15 cellular contexts compared by ENCODE assay signal in genomic region chr5:166073921-166074838, GRCh38.
"Had no signal": no experiment of that assay in that cellular context is flagged by ENCODE, and none has a peak within 500 bp of the region (broad histone marks: within the 10 kb centered on the region; RNA-seq: fewer than 3 reads in every experiment).

No MANE protein-coding gene starts in this region.

- H3K4me1 ChIP-seq: gastrocnemius medialis, left ventricle myocardium inferior, stomach had no signal

- H3K4me1 Mint-ChIP-seq: activated CD4-positive, alpha-beta T cell treated with anti-CD3 and anti-CD28 coated beads, Interleukin-2, amount 10 ng/mL, durations not matched to agents 7 days and 5 days; activated naive CD4-positive, alpha-beta T cell treated with anti-CD3 and anti-CD28 coated beads, Interleukin-2, amount 50 U/mL, for 24 hours had no signal

- H3K27ac ChIP-seq: coronary artery, epithelial cell of prostate, gastrocnemius medialis, left ventricle myocardium inferior, stomach, thoracic aorta had no signal

- H3K4me3 Mint-ChIP-seq: activated CD4-positive, alpha-beta T cell treated with anti-CD3 and anti-CD28 coated beads, Interleukin-2, amount 10 ng/mL, durations not matched to agents 7 days and 5 days; activated naive CD4-positive, alpha-beta T cell treated with anti-CD3 and anti-CD28 coated beads, Interleukin-2, amount 50 U/mL, for 24 hours; neural crest cell; T-helper 1 cell treated with Interleukin-12 subunit alpha and Interleukin-12 subunit beta and Interleukin-4 antibody, amounts not matched to agents 30 μg/mL and 1 μg/mL, for 36 hours had no signal

- H3K4me3 ChIP-seq: coronary artery, gastrocnemius medialis, left ventricle myocardium inferior, stomach, thoracic aorta had no signal

- H3K9me3 Mint-ChIP-seq: neural crest cell had no signal

- H3K36me3 Mint-ChIP-seq: activated naive CD4-positive, alpha-beta T cell treated with anti-CD3 and anti-CD28 coated beads, Interleukin-2, amount 50 U/mL, for 24 hours had no signal

- DNase-seq: activated CD4-positive, alpha-beta T cell treated with anti-CD3 and anti-CD28 coated beads, Interleukin-2, amount 10 ng/mL, durations not matched to agents 7 days and 5 days; activated CD4-positive, CD25-positive, alpha-beta regulatory T cell; caudate nucleus; effector memory CD4-positive, alpha-beta T cell; gastrocnemius medialis; left ventricle myocardium inferior; retina; stimulated activated CD4-positive, alpha-beta T cell treated with anti-CD3 and anti-CD28 coated beads, Interleukin-4, amount 100 ng/mL, for 4 hours; stomach had no signal

- H3K27ac Mint-ChIP-seq: activated CD4-positive, alpha-beta T cell treated with anti-CD3 and anti-CD28 coated beads, Interleukin-2, amount 10 ng/mL, durations not matched to agents 7 days and 5 days; activated naive CD4-positive, alpha-beta T cell treated with anti-CD3 and anti-CD28 coated beads, Interleukin-2, amount 50 U/mL, for 24 hours; T-helper 1 cell treated with Interleukin-12 subunit alpha and Interleukin-12 subunit beta and Interleukin-4 antibody, amounts not matched to agents 30 μg/mL and 1 μg/mL, for 36 hours had no signal

- H3K27me3 Mint-ChIP-seq: activated CD4-positive, alpha-beta T cell treated with anti-CD3 and anti-CD28 coated beads, Interleukin-2, amount 10 ng/mL, durations not matched to agents 7 days and 5 days; activated naive CD4-positive, alpha-beta T cell treated with anti-CD3 and anti-CD28 coated beads, Interleukin-2, amount 50 U/mL, for 24 hours had no signal

- H3K36me3 ChIP-seq: gastrocnemius medialis, left ventricle myocardium inferior, stomach, thoracic aorta had no signal

- H3K9me3 ChIP-seq: gastrocnemius medialis, left ventricle myocardium inferior, stomach, thoracic aorta had no signal

- H3K27me3 ChIP-seq: gastrocnemius medialis, stomach had no signal

- ATAC-seq: gastrocnemius medialis had no signal
